Comparison of ENCODE assay signal across 20 cellular contexts in genomic region chr14:77469539-77469938, GRCh38. TPM values are rescaled to one million over a fixed set of nuclear protein-coding genes. Genes with fewer than 3 reads are reported as not detected.
DNase-seq lines count a peak whose midpoint lies in the region; ATAC-seq and TF ChIP-seq lines count a peak whose summit lies in the region.
"Had no signal": no experiment of that assay in that cellular context is flagged by ENCODE, and none has a peak within 500 bp of the region (broad histone marks: within the 10 kb centered on the region; RNA-seq: fewer than 3 reads in every experiment).

No MANE protein-coding gene starts in this region.

- H3K23me2 ChIP-seq in H9 (ENCODE audit: insufficient read length, low read depth, low read length, poor library complexity, severe bottlenecking): no peaks in the 10 kb centered on the region

- H3K27ac ChIP-seq in SK-N-SH (ENCODE audit: low read depth in 2 of 2, low read length in 1 of 2) (no peak overlapping the region), H9 (ENCODE audit: insufficient read length, low read depth, low read length) (no peak overlapping the region), VCaP (peak overlapping the region; percentile 69), testis (no peak overlapping the region)
- H3K27ac ChIP-seq: A549; BLaER1 treated with 17β-estradiol and CSF1 and Interleukin-3, amounts not matched to agents 10 nM and 100 nM; PC-9 had no signal

- H3K27ac Mint-ChIP-seq in H9 (peak overlapping the region in 2 of 3 experiments; percentile 50 to 80; a peak in 4 of 7 replicates), nephron progenitor cell (peak overlapping the region; percentile 81)
- H3K27ac Mint-ChIP-seq: IgD-negative memory B cell had no signal

- H3K4me1 Mint-ChIP-seq in H9 (peaks cover 18 to 19% of the 10 kb centered on the region in 2 experiments), nephron progenitor cell (peaks cover 35% of the 10 kb centered on the region)
- H3K4me1 Mint-ChIP-seq: IgD-negative memory B cell had no signal

- no peak overlapping the region for H4K8ac ChIP-seq in H9 (replicated peaks; ENCODE audit: insufficient read length, low read depth, low read length)

- no peak for TF ChIP-seq RAD21 in SK-N-SH (IDR thresholded peaks at IDR 0.05; ENCODE audit: low read length)

- ATAC-seq in SK-N-SH treated with all-trans-retinoic acid at 6 μM for 48 hours: peak; percentile 13; the same call in 2 of the 3 replicates
- ATAC-seq: A549 had no signal

- CTCF ChIA-PET in SK-N-SH (lab: Yijun Ruan, JAX): interaction anchor here (3.5 kb wide), 1 partner anchor 10 kb away, joined by 15 read pairs; no protein-coding TSS in a partner anchor

- H3K9me3 ChIP-seq in SK-N-SH (no peaks in the 10 kb centered on the region), H9 (ENCODE audit: control insufficient read depth, low read depth, low read length) (no peaks in the 10 kb centered on the region), testis (no peaks in the 10 kb centered on the region)
- H3K9me3 ChIP-seq: A549; BLaER1 treated with 17β-estradiol and CSF1 and Interleukin-3, amounts not matched to agents 10 nM and 100 nM had no signal

- no peaks in the 10 kb centered on the region for H4K20me1 ChIP-seq in SK-N-SH (ENCODE audit: insufficient read depth)
- no peaks in the 10 kb centered on the region for H4K20me1 ChIP-seq in H9 (ENCODE audit: control insufficient read depth, insufficient read depth, insufficient read length)

- H3F3A ChIP-seq in SK-N-SH (replicated peaks; ENCODE audit: insufficient read depth): peaks cover 6% of the 10 kb centered on the region

- no peak overlapping the region for H2AK5ac ChIP-seq in H9 (ENCODE audit: insufficient read length, low read length)

- H3K27me3 ChIP-seq in SK-N-SH (ENCODE audit: insufficient read depth) (no peaks in the 10 kb centered on the region), H9 (ENCODE audit: insufficient read depth, low read length) (no peaks in the 10 kb centered on the region), testis (no peaks in the 10 kb centered on the region)
- H3K27me3 ChIP-seq: BLaER1 treated with 17β-estradiol and CSF1 and Interleukin-3, amounts not matched to agents 10 nM and 100 nM had no signal

- no peak for DNase-seq in SK-N-SH
- no peak for DNase-seq in H9
- no peak for DNase-seq in nephron progenitor cell
- DNase-seq in stimulated activated CD4-positive, alpha-beta T cell treated with anti-CD3 and anti-CD28 coated beads, Interleukin-1b, Interleukin-23, amount 100 ng/mL, for 48 hours: no peak
- no peak for DNase-seq in NCI-H1694 treated with DMSO at 0.1 percent for 48 hours (lab: John Stamatoyannopoulos, UW)
- no peak for DNase-seq in testis
- DNase-seq: GF-D8, GOT3, NCI-H1105 treated with DMSO at 0.1 percent for 48 hours, NCI-H187, NCI-H774, PC-9, SHP77 had no signal

- no peak overlapping the region for H4K5ac ChIP-seq in H9 (ENCODE audit: insufficient read length, low read depth, low read length)

- H2BK15ac ChIP-seq in H9 (ENCODE audit: low read depth, low read length): no peak overlapping the region

- no peak overlapping the region for H3K4me3 Mint-ChIP-seq in H9
- no peak overlapping the region for H3K4me3 Mint-ChIP-seq in nephron progenitor cell
- H3K4me3 Mint-ChIP-seq: IgD-negative memory B cell had no signal

- POLR2A ChIA-PET in SK-N-SH (lab: Yijun Ruan, JAX): no interaction called here

- H3K14ac ChIP-seq in H9 (ENCODE audit: insufficient read depth, low read length): no peak overlapping the region

- no peaks in the 10 kb centered on the region for H3K79me2 ChIP-seq in SK-N-SH (ENCODE audit: insufficient read depth)
- H3K79me2 ChIP-seq in H9 (ENCODE audit: insufficient read depth, low read length): no peaks in the 10 kb centered on the region

- no peaks in the 10 kb centered on the region; the same call in none of the 2 replicates for H3K27me3 Mint-ChIP-seq in H9 (ENCODE audit: low read depth)
- no peaks in the 10 kb centered on the region for H3K27me3 Mint-ChIP-seq in nephron progenitor cell (ENCODE audit: low read depth, poor library complexity)
- H3K27me3 Mint-ChIP-seq: IgD-negative memory B cell had no signal

- H2BK5ac ChIP-seq in H9 (ENCODE audit: insufficient read length, low read length): no peak overlapping the region

- H4K91ac ChIP-seq in H9 (ENCODE audit: insufficient read length, low read depth, low read length): no peak overlapping the region

- peaks cover 40 to 44% of the 10 kb centered on the region in 2 experiments for H3K36me3 ChIP-seq in SK-N-SH (replicated peaks in 1 of 2; ENCODE audit: control insufficient read depth in 1 of 2, insufficient read depth in 2 of 2, low read length in 1 of 2)
- no peaks in the 10 kb centered on the region for H3K36me3 ChIP-seq in testis (ENCODE audit: low read depth, missing control alignments)

- no peak overlapping the region for H3K4me2 ChIP-seq in SK-N-SH
- no peak overlapping the region for H3K4me2 ChIP-seq in H9 (ENCODE audit: insufficient read depth, insufficient read length, low read length)
- H3K4me2 ChIP-seq: A549; BLaER1 treated with 17β-estradiol and CSF1 and Interleukin-3, amounts not matched to agents 10 nM and 100 nM; PC-9 had no signal

- no peak overlapping the region for H3K9ac ChIP-seq in SK-N-SH
- H3K9ac ChIP-seq in H9 (ENCODE audit: extremely low read depth, insufficient read length, low read length): no peak overlapping the region
- H3K9ac ChIP-seq: BLaER1 treated with 17β-estradiol and CSF1 and Interleukin-3, amounts not matched to agents 10 nM and 100 nM had no signal

- H3K56ac ChIP-seq in H9 (ENCODE audit: insufficient read length, low read depth, low read length): no peak overlapping the region

- 100% methylated on average over 1 of the region's 1 CpG for WGBS in SK-N-SH (ENCODE audit: low lambda C conversion rate)
- WGBS in H9 (ENCODE audit: extremely low coverage, insufficient read length, low lambda C conversion rate): no CpG with 5 or more reads among the region's 1 CpG
- 94% methylated on average over 1 of the region's 1 CpG for WGBS in testis, 2 donors

- H2AFZ ChIP-seq in SK-N-SH (ENCODE audit: low read depth) (no peak overlapping the region), H9 (ENCODE audit: low read length) (no peak overlapping the region)
- H2AFZ ChIP-seq: PC-9 had no signal

- no peak overlapping the region for H3K4ac ChIP-seq in H9 (ENCODE audit: low read depth, low read length)

- no peak overlapping the region for H2BK20ac ChIP-seq in H9 (ENCODE audit: low read depth, low read length, poor library complexity, severe bottlenecking)

- TF ChIP-seq CTCF in SK-N-SH (IDR thresholded peaks at IDR 0.05) (no peak), H9 (conservative IDR thresholded peaks at IDR 0.05) (no peak), VCaP (conservative IDR thresholded peaks at IDR 0.05) (no peak), nephron progenitor cell (IDR thresholded peaks at IDR 0.05) (no peak), testis (IDR thresholded peaks at IDR 0.05) (no peak)

- H2BK120ac ChIP-seq in H9 (ENCODE audit: low read depth, low read length, poor library complexity, severe bottlenecking): no peak overlapping the region

- H2BK12ac ChIP-seq in H9 (ENCODE audit: insufficient read length, low read depth, low read length): no peak overlapping the region

- H3K4me1 ChIP-seq in SK-N-SH (ENCODE audit: control insufficient read depth in 1 of 2, insufficient read depth in 2 of 2, low read depth in 1 of 2, low read length in 1 of 2) (no peaks in the 10 kb centered on the region), H9 (ENCODE audit: insufficient read depth, low read length) (peaks cover 8% of the 10 kb centered on the region; the same call in 1 of the 2 replicates), testis (no peaks in the 10 kb centered on the region)
- H3K4me1 ChIP-seq: A549 had no signal

- no peaks in the 10 kb centered on the region for H3K9me3 Mint-ChIP-seq in H9
- no peaks in the 10 kb centered on the region for H3K9me3 Mint-ChIP-seq in nephron progenitor cell
- H3K9me3 Mint-ChIP-seq: IgD-negative memory B cell had no signal

- no peak overlapping the region for H3K4me3 ChIP-seq in SK-N-SH (ENCODE audit: low read depth in 2 of 2, low read length in 1 of 2)
- no peak overlapping the region for H3K4me3 ChIP-seq in testis
- H3K4me3 ChIP-seq: A549; BLaER1 treated with 17β-estradiol and CSF1 and Interleukin-3, amounts not matched to agents 10 nM and 100 nM; PC-9 had no signal

- H3K23ac ChIP-seq in H9 (ENCODE audit: insufficient read length, low read depth, low read length): no peak overlapping the region

- H3K9me2 ChIP-seq in SK-N-SH: no peaks in the 10 kb centered on the region

- intact Hi-C loops in testis (cut with DNase I; ENCODE audit: low total_unique reads): loop anchor here (5.0 kb wide), 1 partner anchor 73 kb away; no protein-coding TSS in a partner anchor

- no peaks in the 10 kb centered on the region for H3K79me1 ChIP-seq in H9 (ENCODE audit: insufficient read depth, low read depth, low read length, poor library complexity, severe bottlenecking)

- no peak for TF ChIP-seq EP300 in SK-N-SH (IDR thresholded peaks at IDR 0.05; ENCODE audit: borderline replicate concordance in 1 of 2, low read depth in 1 of 2, low read length in 1 of 2)

- H3K18ac ChIP-seq in H9 (ENCODE audit: insufficient read length, low read depth, low read length): no peak overlapping the region

- H3K36me3 Mint-ChIP-seq in H9 (ENCODE audit: insufficient read depth in 1 of 3, low read depth in 3 of 3): peaks cover 30 to 50% (median 41%) of the 10 kb centered on the region in 3 experiments
- H3K36me3 Mint-ChIP-seq in nephron progenitor cell (ENCODE audit: low read depth): peaks cover 45% of the 10 kb centered on the region

- H3T11ph ChIP-seq in H9 (ENCODE audit: low read length): no peak overlapping the region

- TF ChIP-seq POLR2A in testis (IDR thresholded peaks at IDR 0.05): no peak

RNA-seq across cellular contexts. Expression of gene AHSA1, which starts 11.6 kb away (rescaled TPM):
- 366 and 439 TPM in 2 replicates for polyA plus RNA-seq in SK-N-SH (2012; rRNA removed)
- 486 and 518 TPM in 2 replicates for polyA plus RNA-seq in SK-N-SH (2012; cell fraction: cytosol; rRNA removed)
- polyA plus RNA-seq in SK-N-SH (2012; cell fraction: nucleus; rRNA removed): 107 and 186 TPM in 2 replicates
- total RNA-seq in H9 (2021): 190 and 201 TPM in 2 replicates
- total RNA-seq in testis: 100 to 1,000 TPM; 250 to 379 TPM
- polyA plus RNA-seq in testis (ENCODE audit: insufficient read depth, low read depth, low replicate concordance): 303 TPM

RNA-seq across cellular contexts. Expression of gene VIPAS39, which starts 12.1 kb away (rescaled TPM):
- polyA plus RNA-seq in SK-N-SH (2012; rRNA removed): 20.8 and 29.2 TPM in 2 replicates
- polyA plus RNA-seq in SK-N-SH (2012; cell fraction: cytosol; rRNA removed): 22.3 and 23.3 TPM in 2 replicates
- polyA plus RNA-seq in SK-N-SH (2012; cell fraction: nucleus; rRNA removed): 28.1 and 45.4 TPM in 2 replicates
- total RNA-seq in H9 (2021): 18.4 and 18.5 TPM in 2 replicates
- 10 to 100 TPM; 45.8 to 52.3 TPM for total RNA-seq in testis
- polyA plus RNA-seq in testis (ENCODE audit: insufficient read depth, low read depth, low replicate concordance): 39.3 TPM

RNA-seq across cellular contexts. Expression of gene ISM2, which starts 29.1 kb away (rescaled TPM):
- 0.08 and 0.20 TPM in 2 replicates for polyA plus RNA-seq in SK-N-SH (2012; rRNA removed)
- polyA plus RNA-seq in SK-N-SH (2012; cell fraction: cytosol; rRNA removed): 0.01 and 0.08 TPM in 2 replicates
- 0.14 TPM in 1 of 2 replicates, not detected in the other for polyA plus RNA-seq in SK-N-SH (2012; cell fraction: nucleus; rRNA removed)
- 0.39 and 0.55 TPM in 2 replicates for total RNA-seq in H9 (2021)
- 10 to 100 TPM in 1 of 2 donors, 1 to 10 TPM in 1; 6.2 to 28.7 TPM for total RNA-seq in testis
- polyA plus RNA-seq in testis (ENCODE audit: insufficient read depth, low read depth, low replicate concordance): 4.4 TPM
- total RNA-seq: Daoy, HT-29, PC-9 had no signal
- polyA plus RNA-seq: IgD-negative memory B cell had no signal

RNA-seq across cellular contexts. Expression of gene NOXRED1, which starts 46.2 kb away (rescaled TPM):
- polyA plus RNA-seq in SK-N-SH (2012; rRNA removed): 0.21 and 0.37 TPM in 2 replicates
- 0.03 and 0.08 TPM in 2 replicates for polyA plus RNA-seq in SK-N-SH (2012; cell fraction: cytosol; rRNA removed)
- 0.72 and 1.3 TPM in 2 replicates for polyA plus RNA-seq in SK-N-SH (2012; cell fraction: nucleus; rRNA removed)
- total RNA-seq in H9 (2021): not detected in 2 replicates
- 10 to 100 TPM in 1 of 2 donors, 1 to 10 TPM in 1; 5.2 to 11.3 TPM for total RNA-seq in testis
- 18.0 TPM for polyA plus RNA-seq in testis (ENCODE audit: insufficient read depth, low read depth, low replicate concordance)
- total RNA-seq: HT-29 had no signal
